In genomic region chr5:149366169-149366750, GRCh38 we compare ENCODE assay signal across 32 cellular contexts. TPM values are rescaled to one million over a fixed set of nuclear protein-coding genes. Genes with fewer than 3 reads are reported as not detected.
"Had no signal": no experiment of that assay in that cellular context is flagged by ENCODE, and none has a peak within 500 bp of the region (broad histone marks: within the 10 kb centered on the region; RNA-seq: fewer than 3 reads in every experiment).

No MANE protein-coding gene starts in this region.

- H3K36me3 ChIP-seq: ascending aorta, cardiac muscle cell, gastrocnemius medialis, left ventricle myocardium inferior, upper lobe of left lung had no signal

- DNase-seq: activated CD4-positive, alpha-beta T cell treated with anti-CD3 and anti-CD28 coated beads for 4 hours; activated CD4-positive, alpha-beta T cell treated with anti-CD3 and anti-CD28 coated beads, Interleukin-2, amount 50 U/mL, for 48 hours; activated CD8-positive, alpha-beta memory T cell treated with anti-CD3 and anti-CD28 coated beads for 24 hours; activated effector memory CD4-positive, alpha-beta T cell treated with Interleukin-2 at 50 U/mL for 16 hours; activated naive CD4-positive, alpha-beta T cell treated with anti-CD3 and anti-CD28 coated beads for 36 hours; activated naive CD8-positive, alpha-beta T cell treated with anti-CD3 and anti-CD28 coated beads, Interleukin-2, amount 10 ng/mL, durations not matched to agents 7 days and 5 days; dorsolateral prefrontal cortex; effector memory CD4-positive, alpha-beta T cell; gastrocnemius medialis; glutamatergic neuron; left ventricle myocardium inferior; mesendoderm; natural killer cell; stimulated activated CD4-positive, alpha-beta T cell treated with anti-CD3 and anti-CD28 coated beads, Interleukin-4, amount 100 ng/mL, for 4 hours; stimulated activated CD8-positive, alpha-beta memory T cell treated with anti-CD3 and anti-CD28 coated beads, Interleukin-4, amount 100 ng/mL, for 48 hours; stimulated activated naive CD8-positive, alpha-beta T cell treated with anti-CD3 and anti-CD28 coated beads, Interleukin-15, amount 100 ng/mL, for 72 hours; substantia nigra; T-helper 1 cell; upper lobe of left lung had no signal

- H3K4me3 ChIP-seq: ascending aorta, cardiac muscle cell, coronary artery, dorsolateral prefrontal cortex, gastrocnemius medialis, left ventricle myocardium inferior, lung, smooth muscle cell, upper lobe of left lung had no signal

- H3K27me3 ChIP-seq: ascending aorta, cardiac muscle cell, dorsolateral prefrontal cortex, gastrocnemius medialis, upper lobe of left lung had no signal

- H3K27ac ChIP-seq: cardiac muscle cell, coronary artery, gastrocnemius medialis, left ventricle myocardium inferior, upper lobe of left lung, VCaP had no signal

- ATAC-seq: gastrocnemius medialis; natural killer cell; stimulated activated memory B cell treated with anti-CD40 and anti-IgM and Interleukin-4, amounts not matched to agents 10 μg/mL and 1 μg/mL and 100 μg/mL, for 72 hours; stimulated activated naive CD8-positive, alpha-beta T cell treated with anti-CD3 and anti-CD28 coated beads, Interleukin-15, amount 100 ng/mL, for 72 hours had no signal

- FAIRE-seq: endothelial cell of umbilical vein, islet of Langerhans had no signal

- H3K4me2 ChIP-seq: smooth muscle cell had no signal

- H3K9me3 ChIP-seq: ascending aorta, gastrocnemius medialis, left ventricle myocardium inferior, upper lobe of left lung had no signal

RNA-seq across cellular contexts. Expression of gene IL17B, which starts 12.8 kb away (rescaled TPM):
- total RNA-seq: activated naive CD4-positive, alpha-beta T cell treated with anti-CD3 and anti-CD28 coated beads for 36 hours; activated naive CD8-positive, alpha-beta T cell treated with anti-CD3 and anti-CD28 coated beads, Interleukin-2, amount 10 ng/mL, durations not matched to agents 7 days and 5 days; cerebellum; endothelial cell of umbilical vein; left ventricle myocardium inferior; mononuclear cell; natural killer cell; osteoblast; renal cortical epithelial cell had no signal
- polyA plus RNA-seq: endothelial cell of umbilical vein had no signal
